Comparison of ENCODE assay signal across 20 cellular contexts in the genomic region with DNA sequence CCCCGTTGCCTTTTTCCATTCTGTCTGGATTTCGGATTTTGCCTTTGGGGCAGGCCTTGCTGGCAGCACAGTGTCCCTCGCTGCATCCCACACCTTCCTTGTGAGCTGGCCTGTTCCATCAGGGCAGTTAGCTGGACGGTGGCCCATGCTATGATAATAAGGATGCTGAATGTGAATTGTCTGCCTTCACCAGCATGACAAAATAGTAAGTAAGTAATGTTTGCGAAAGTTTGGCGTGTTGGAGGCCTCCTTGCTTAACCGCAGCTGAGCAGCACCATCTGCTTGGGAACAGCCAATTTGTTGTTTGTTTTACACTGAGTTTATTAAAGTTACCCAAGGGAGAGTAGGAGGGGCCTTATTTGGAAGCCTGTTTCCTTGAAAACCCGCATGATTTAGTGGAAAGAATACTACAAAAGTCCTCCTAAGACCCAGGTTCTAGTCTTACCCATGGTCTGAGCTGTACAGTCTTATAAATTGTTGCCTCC.
DNase-seq lines count a peak whose midpoint lies in the region; ATAC-seq and TF ChIP-seq lines count a peak whose summit lies in the region.
"Had no signal": no experiment of that assay in that cellular context is flagged by ENCODE, and none has a peak within 500 bp of the region (broad histone marks: within the 10 kb centered on the region; RNA-seq: fewer than 3 reads in every experiment).

No MANE protein-coding gene starts in this region.

- H3K27ac Mint-ChIP-seq in WTC11: no peak overlapping the region
- H3K27ac Mint-ChIP-seq in activated CD4-positive, alpha-beta memory T cell treated with anti-CD3 and anti-CD28 coated beads, Interleukin-2, amount 10 ng/mL, durations not matched to agents 7 days and 5 days: no peak overlapping the region
- H3K27ac Mint-ChIP-seq: activated naive CD4-positive, alpha-beta T cell treated with anti-CD3 and anti-CD28 coated beads for 36 hours; activated T-cell treated with anti-CD3 and anti-CD28 coated beads, Interleukin-2, amount 50 U/mL, for 72 hours; CD4-positive, alpha-beta T cell; T-helper 1 cell treated with Interleukin-12 subunit alpha and Interleukin-12 subunit beta and Interleukin-4 antibody, amounts not matched to agents 30 μg/mL and 1 μg/mL, for 36 hours had no signal

- DNase-seq in DMS 273 (lab: John Stamatoyannopoulos, UW; ENCODE audit: unreplicated experiment) (peak; percentile 37), DMS 273 treated with DMSO at 0.1 percent for 48 hours (lab: John Stamatoyannopoulos, UW) (no peak), NCI-H2171 (lab: John Stamatoyannopoulos, UW) (peak; percentile 35), WTC11 (ENCODE audit: low spot score) (no peak), myocyte (ENCODE audit: low read depth) (peak; percentile 20), SW480 (ENCODE audit: low spot score) (no peak)
- no peak for DNase-seq in activated CD4-positive, alpha-beta memory T cell treated with anti-CD3 and anti-CD28 coated beads, Interleukin-2, amount 10 ng/mL, durations not matched to agents 7 days and 5 days
- DNase-seq: activated CD4-positive, alpha-beta T cell treated with anti-CD3 and anti-CD28 coated beads for 1 hour; activated naive CD4-positive, alpha-beta T cell treated with anti-CD3 and anti-CD28 coated beads for 36 hours; activated T-cell treated with anti-CD3 and anti-CD28 coated beads, Interleukin-2, amount 50 U/mL, for 72 hours; CD4-positive, alpha-beta T cell; NCI-H1092; NCI-H2029; NCI-H345; stimulated activated CD8-positive, alpha-beta memory T cell treated with anti-CD3 and anti-CD28 coated beads, Interleukin-4, amount 100 ng/mL, for 48 hours; transverse colon had no signal

- no peaks in the 10 kb centered on the region for H3K27me3 Mint-ChIP-seq in WTC11 (ENCODE audit: low read depth)
- no peaks in the 10 kb centered on the region for H3K27me3 Mint-ChIP-seq in activated CD4-positive, alpha-beta memory T cell treated with anti-CD3 and anti-CD28 coated beads, Interleukin-2, amount 10 ng/mL, durations not matched to agents 7 days and 5 days
- H3K27me3 Mint-ChIP-seq: CD4-positive, alpha-beta T cell had no signal

- POLR2A ChIA-PET in WTC11 (lab: Charles Lee): no interaction called here
- POLR2A ChIA-PET in activated CD4-positive, alpha-beta memory T cell treated with anti-CD3 and anti-CD28 coated beads, Interleukin-2, amount 10 ng/mL, durations not matched to agents 7 days and 5 days (lab: Charles Lee): no interaction called here

- H3K9me3 Mint-ChIP-seq in WTC11: no peaks in the 10 kb centered on the region
- no peaks in the 10 kb centered on the region for H3K9me3 Mint-ChIP-seq in activated CD4-positive, alpha-beta memory T cell treated with anti-CD3 and anti-CD28 coated beads, Interleukin-2, amount 10 ng/mL, durations not matched to agents 7 days and 5 days
- H3K9me3 Mint-ChIP-seq: activated naive CD4-positive, alpha-beta T cell treated with anti-CD3 and anti-CD28 coated beads for 36 hours; activated T-cell treated with anti-CD3 and anti-CD28 coated beads, Interleukin-2, amount 50 U/mL, for 72 hours; CD4-positive, alpha-beta T cell; T-helper 1 cell treated with Interleukin-12 subunit alpha and Interleukin-12 subunit beta and Interleukin-4 antibody, amounts not matched to agents 30 μg/mL and 1 μg/mL, for 36 hours had no signal

- TF ChIP-seq CTCF in WTC11 (IDR thresholded peaks at IDR 0.05): no peak

- no peaks in the 10 kb centered on the region for H3K36me3 Mint-ChIP-seq in WTC11
- no peaks in the 10 kb centered on the region for H3K36me3 Mint-ChIP-seq in activated CD4-positive, alpha-beta memory T cell treated with anti-CD3 and anti-CD28 coated beads, Interleukin-2, amount 10 ng/mL, durations not matched to agents 7 days and 5 days (ENCODE audit: low read depth)

- ATAC-seq in WTC11 (peak; percentile 24; the same call in 1 of the 2 replicates), HG03571 (IDR thresholded peaks at IDR 0.05; ENCODE audit: unreplicated experiment) (no peak)
- ATAC-seq: activated T-cell treated with anti-CD3 and anti-CD28 coated beads, Interleukin-2, amount 50 U/mL, for 72 hours; HCT116; Panc1 had no signal

- no peak overlapping the region for H3K4me3 Mint-ChIP-seq in WTC11
- no peak overlapping the region for H3K4me3 Mint-ChIP-seq in activated CD4-positive, alpha-beta memory T cell treated with anti-CD3 and anti-CD28 coated beads, Interleukin-2, amount 10 ng/mL, durations not matched to agents 7 days and 5 days
- H3K4me3 Mint-ChIP-seq: activated naive CD4-positive, alpha-beta T cell treated with anti-CD3 and anti-CD28 coated beads for 36 hours; activated T-cell treated with anti-CD3 and anti-CD28 coated beads, Interleukin-2, amount 50 U/mL, for 72 hours; CD4-positive, alpha-beta T cell; T-helper 1 cell treated with Interleukin-12 subunit alpha and Interleukin-12 subunit beta and Interleukin-4 antibody, amounts not matched to agents 30 μg/mL and 1 μg/mL, for 36 hours had no signal

- CTCF ChIA-PET in WTC11 (lab: Charles Lee): interaction anchor here (1.0 kb wide), 1 partner anchor 9 kb away, joined by 3 read pairs; no protein-coding TSS in a partner anchor
- CTCF ChIA-PET in activated CD4-positive, alpha-beta memory T cell treated with anti-CD3 and anti-CD28 coated beads, Interleukin-2, amount 10 ng/mL, durations not matched to agents 7 days and 5 days (lab: Charles Lee): interaction anchor here (0.8 kb wide), 1 partner anchor 9 kb away, joined by 3 read pairs; no protein-coding TSS in a partner anchor

- H3K4me1 Mint-ChIP-seq in WTC11: peaks cover 4% of the 10 kb centered on the region
- H3K4me1 Mint-ChIP-seq in activated CD4-positive, alpha-beta memory T cell treated with anti-CD3 and anti-CD28 coated beads, Interleukin-2, amount 10 ng/mL, durations not matched to agents 7 days and 5 days: no peaks in the 10 kb centered on the region

TF ChIP-seq in WTC11, 78 proteins besides CTCF, POLR2A, EP300 and RAD21 (continues in another document):
- TF ChIP-seq PRRX2 (CRISPR knock-in tag; IDR thresholded peaks at IDR 0.05) (no peak), GTF2I (CRISPR knock-in tag; conservative IDR thresholded peaks at IDR 0.05) (no peak), ZNF219 (CRISPR knock-in tag; IDR thresholded peaks at IDR 0.05; ENCODE audit: borderline replicate concordance) (no peak)
- TF ChIP-seq, protein P1, sequence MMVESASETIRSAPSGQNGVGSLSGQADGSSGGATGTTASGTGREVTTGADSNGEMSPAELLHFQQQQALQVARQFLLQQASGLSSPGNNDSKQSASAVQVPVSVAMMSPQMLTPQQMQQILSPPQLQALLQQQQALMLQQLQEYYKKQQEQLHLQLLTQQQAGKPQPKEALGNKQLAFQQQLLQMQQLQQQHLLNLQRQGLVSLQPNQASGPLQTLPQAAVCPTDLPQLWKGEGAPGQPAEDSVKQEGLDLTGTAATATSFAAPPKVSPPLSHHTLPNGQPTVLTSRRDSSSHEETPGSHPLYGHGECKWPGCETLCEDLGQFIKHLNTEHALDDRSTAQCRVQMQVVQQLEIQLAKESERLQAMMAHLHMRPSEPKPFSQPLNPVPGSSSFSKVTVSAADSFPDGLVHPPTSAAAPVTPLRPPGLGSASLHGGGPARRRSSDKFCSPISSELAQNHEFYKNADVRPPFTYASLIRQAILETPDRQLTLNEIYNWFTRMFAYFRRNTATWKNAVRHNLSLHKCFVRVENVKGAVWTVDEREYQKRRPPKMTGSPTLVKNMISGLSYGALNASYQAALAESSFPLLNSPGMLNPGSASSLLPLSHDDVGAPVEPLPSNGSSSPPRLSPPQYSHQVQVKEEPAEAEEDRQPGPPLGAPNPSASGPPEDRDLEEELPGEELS (CRISPR knock-in tag; IDR thresholded peaks at IDR 0.05): no peak
- TF ChIP-seq, protein P2, sequence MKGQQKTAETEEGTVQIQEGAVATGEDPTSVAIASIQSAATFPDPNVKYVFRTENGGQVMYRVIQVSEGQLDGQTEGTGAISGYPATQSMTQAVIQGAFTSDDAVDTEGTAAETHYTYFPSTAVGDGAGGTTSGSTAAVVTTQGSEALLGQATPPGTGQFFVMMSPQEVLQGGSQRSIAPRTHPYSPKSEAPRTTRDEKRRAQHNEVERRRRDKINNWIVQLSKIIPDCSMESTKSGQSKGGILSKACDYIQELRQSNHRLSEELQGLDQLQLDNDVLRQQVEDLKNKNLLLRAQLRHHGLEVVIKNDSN (CRISPR knock-in tag; IDR thresholded peaks at IDR 0.05): no peak
- TF ChIP-seq, protein P3, sequence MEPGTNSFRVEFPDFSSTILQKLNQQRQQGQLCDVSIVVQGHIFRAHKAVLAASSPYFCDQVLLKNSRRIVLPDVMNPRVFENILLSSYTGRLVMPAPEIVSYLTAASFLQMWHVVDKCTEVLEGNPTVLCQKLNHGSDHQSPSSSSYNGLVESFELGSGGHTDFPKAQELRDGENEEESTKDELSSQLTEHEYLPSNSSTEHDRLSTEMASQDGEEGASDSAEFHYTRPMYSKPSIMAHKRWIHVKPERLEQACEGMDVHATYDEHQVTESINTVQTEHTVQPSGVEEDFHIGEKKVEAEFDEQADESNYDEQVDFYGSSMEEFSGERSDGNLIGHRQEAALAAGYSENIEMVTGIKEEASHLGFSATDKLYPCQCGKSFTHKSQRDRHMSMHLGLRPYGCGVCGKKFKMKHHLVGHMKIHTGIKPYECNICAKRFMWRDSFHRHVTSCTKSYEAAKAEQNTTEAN (CRISPR knock-in tag; IDR thresholded peaks at IDR 0.05): no peak
- TF ChIP-seq, protein P4, sequence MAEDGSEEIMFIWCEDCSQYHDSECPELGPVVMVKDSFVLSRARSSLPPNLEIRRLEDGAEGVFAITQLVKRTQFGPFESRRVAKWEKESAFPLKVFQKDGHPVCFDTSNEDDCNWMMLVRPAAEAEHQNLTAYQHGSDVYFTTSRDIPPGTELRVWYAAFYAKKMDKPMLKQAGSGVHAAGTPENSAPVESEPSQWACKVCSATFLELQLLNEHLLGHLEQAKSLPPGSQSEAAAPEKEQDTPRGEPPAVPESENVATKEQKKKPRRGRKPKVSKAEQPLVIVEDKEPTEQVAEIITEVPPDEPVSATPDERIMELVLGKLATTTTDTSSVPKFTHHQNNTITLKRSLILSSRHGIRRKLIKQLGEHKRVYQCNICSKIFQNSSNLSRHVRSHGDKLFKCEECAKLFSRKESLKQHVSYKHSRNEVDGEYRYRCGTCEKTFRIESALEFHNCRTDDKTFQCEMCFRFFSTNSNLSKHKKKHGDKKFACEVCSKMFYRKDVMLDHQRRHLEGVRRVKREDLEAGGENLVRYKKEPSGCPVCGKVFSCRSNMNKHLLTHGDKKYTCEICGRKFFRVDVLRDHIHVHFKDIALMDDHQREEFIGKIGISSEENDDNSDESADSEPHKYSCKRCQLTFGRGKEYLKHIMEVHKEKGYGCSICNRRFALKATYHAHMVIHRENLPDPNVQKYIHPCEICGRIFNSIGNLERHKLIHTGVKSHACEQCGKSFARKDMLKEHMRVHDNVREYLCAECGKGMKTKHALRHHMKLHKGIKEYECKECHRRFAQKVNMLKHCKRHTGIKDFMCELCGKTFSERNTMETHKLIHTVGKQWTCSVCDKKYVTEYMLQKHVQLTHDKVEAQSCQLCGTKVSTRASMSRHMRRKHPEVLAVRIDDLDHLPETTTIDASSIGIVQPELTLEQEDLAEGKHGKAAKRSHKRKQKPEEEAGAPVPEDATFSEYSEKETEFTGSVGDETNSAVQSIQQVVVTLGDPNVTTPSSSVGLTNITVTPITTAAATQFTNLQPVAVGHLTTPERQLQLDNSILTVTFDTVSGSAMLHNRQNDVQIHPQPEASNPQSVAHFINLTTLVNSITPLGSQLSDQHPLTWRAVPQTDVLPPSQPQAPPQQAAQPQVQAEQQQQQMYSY (CRISPR knock-in tag; IDR thresholded peaks at IDR 0.05): no peak

Comparison
In these comparisons a context has a peak if more than half of its experiments do, and no peak if none do; other contexts are left out.
1. DNase-seq: peak in DMS 273 (single experiment), NCI-H2171 (single experiment) and myocyte (single experiment); none in DMS 273 treated with DMSO at 0.1 percent for 48 hours (single experiment), WTC11 (single experiment), SW480 (single experiment) and activated CD4-positive, alpha-beta memory T cell treated with anti-CD3 and anti-CD28 coated beads, Interleukin-2, amount 10 ng/mL, durations not matched to agents 7 days and 5 days (single experiment).